Comparison of ENCODE assay signal across 1 cellular context in the genomic region with DNA sequence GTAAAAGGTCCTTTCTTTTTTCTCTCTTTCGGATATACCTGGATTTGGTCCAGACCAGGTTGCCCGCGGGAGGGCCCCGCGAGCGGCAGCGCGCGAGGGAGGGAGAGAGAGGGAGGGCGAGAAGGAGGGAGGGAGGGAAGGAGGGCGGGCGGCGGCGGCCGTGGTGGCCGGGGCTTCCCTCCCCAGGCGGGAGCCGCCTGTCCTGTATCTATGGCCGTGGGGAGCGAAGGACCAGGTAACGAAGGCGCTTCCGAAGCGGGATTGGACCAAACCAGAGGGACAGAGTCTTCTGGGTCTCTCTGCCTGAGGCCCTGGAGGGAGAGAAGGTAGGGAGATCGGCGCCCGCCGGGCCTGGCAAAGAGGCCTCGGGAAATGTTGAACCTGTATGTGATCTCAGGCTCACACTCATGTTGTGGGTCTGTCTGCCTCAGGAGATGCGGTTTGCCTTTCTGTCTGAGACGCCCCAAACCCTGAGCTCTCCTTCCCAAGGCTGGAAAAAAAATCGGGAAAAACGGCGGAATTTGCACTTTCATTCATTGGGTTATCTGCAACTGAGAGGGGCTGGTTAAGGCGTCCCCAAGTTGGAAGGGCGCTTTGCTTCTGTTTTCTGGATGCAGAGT.
TF ChIP-seq lines count a peak whose summit lies in the region.

No MANE protein-coding gene starts in this region.

TF ChIP-seq in HEK293, 187 proteins besides CTCF, POLR2A, EP300 and RAD21 (continued from another document and continues in another):
- no peak for TF ChIP-seq ZNF514 (tag by site-specific recombination; IDR thresholded peaks at IDR 0.05)
- no peak for TF ChIP-seq RBAK (tag by site-specific recombination; IDR thresholded peaks at IDR 0.05)
- TF ChIP-seq ZSCAN16 (tag by site-specific recombination; IDR thresholded peaks at IDR 0.05): no peak
- TF ChIP-seq ZNF175 (tag by site-specific recombination; IDR thresholded peaks at IDR 0.05): no peak
- TF ChIP-seq, protein P1, sequence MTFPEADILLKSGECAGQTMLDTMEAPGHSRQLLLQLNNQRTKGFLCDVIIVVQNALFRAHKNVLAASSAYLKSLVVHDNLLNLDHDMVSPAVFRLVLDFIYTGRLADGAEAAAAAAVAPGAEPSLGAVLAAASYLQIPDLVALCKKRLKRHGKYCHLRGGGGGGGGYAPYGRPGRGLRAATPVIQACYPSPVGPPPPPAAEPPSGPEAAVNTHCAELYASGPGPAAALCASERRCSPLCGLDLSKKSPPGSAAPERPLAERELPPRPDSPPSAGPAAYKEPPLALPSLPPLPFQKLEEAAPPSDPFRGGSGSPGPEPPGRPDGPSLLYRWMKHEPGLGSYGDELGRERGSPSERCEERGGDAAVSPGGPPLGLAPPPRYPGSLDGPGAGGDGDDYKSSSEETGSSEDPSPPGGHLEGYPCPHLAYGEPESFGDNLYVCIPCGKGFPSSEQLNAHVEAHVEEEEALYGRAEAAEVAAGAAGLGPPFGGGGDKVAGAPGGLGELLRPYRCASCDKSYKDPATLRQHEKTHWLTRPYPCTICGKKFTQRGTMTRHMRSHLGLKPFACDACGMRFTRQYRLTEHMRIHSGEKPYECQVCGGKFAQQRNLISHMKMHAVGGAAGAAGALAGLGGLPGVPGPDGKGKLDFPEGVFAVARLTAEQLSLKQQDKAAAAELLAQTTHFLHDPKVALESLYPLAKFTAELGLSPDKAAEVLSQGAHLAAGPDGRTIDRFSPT (tag by site-specific recombination; IDR thresholded peaks at IDR 0.05): no peak
- TF ChIP-seq ZNF16 (tag by site-specific recombination; IDR thresholded peaks at IDR 0.05; ENCODE audit: low read depth): no peak
- TF ChIP-seq ZFP37 (tag by site-specific recombination; IDR thresholded peaks at IDR 0.05): no peak
- TF ChIP-seq, protein P2, sequence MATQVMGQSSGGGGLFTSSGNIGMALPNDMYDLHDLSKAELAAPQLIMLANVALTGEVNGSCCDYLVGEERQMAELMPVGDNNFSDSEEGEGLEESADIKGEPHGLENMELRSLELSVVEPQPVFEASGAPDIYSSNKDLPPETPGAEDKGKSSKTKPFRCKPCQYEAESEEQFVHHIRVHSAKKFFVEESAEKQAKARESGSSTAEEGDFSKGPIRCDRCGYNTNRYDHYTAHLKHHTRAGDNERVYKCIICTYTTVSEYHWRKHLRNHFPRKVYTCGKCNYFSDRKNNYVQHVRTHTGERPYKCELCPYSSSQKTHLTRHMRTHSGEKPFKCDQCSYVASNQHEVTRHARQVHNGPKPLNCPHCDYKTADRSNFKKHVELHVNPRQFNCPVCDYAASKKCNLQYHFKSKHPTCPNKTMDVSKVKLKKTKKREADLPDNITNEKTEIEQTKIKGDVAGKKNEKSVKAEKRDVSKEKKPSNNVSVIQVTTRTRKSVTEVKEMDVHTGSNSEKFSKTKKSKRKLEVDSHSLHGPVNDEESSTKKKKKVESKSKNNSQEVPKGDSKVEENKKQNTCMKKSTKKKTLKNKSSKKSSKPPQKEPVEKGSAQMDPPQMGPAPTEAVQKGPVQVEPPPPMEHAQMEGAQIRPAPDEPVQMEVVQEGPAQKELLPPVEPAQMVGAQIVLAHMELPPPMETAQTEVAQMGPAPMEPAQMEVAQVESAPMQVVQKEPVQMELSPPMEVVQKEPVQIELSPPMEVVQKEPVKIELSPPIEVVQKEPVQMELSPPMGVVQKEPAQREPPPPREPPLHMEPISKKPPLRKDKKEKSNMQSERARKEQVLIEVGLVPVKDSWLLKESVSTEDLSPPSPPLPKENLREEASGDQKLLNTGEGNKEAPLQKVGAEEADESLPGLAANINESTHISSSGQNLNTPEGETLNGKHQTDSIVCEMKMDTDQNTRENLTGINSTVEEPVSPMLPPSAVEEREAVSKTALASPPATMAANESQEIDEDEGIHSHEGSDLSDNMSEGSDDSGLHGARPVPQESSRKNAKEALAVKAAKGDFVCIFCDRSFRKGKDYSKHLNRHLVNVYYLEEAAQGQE (tag by site-specific recombination; IDR thresholded peaks at IDR 0.05): no peak
- TF ChIP-seq, protein P3, sequence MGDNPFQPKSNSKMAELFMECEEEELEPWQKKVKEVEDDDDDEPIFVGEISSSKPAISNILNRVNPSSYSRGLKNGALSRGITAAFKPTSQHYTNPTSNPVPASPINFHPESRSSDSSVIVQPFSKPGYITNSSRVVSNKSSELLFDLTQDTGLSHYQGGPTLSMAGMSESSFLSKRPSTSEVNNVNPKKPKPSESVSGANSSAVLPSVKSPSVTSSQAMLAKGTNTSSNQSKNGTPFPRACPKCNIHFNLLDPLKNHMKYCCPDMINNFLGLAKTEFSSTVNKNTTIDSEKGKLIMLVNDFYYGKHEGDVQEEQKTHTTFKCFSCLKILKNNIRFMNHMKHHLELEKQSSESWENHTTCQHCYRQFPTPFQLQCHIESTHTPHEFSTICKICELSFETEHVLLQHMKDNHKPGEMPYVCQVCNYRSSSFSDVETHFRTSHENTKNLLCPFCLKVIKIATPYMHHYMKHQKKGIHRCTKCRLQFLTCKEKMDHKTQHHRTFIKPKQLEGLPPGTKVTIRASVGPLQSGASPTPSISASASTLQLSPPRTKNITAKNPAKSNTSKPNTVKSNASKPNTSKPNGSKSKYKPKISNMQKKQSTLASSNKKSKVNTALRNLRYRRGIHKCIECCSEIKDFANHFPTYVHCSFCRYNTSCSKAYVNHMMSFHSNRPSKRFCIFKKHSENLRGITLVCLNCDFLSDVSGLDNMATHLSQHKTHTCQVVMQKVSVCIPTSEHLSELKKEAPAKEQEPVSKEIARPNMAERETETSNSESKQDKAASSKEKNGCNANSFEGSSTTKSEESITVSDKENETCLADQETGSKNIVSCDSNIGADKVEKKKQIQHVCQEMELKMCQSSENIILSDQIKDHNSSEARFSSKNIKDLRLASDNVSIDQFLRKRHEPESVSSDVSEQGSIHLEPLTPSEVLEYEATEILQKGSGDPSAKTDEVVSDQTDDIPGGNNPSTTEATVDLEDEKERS (tag by site-specific recombination; IDR thresholded peaks at IDR 0.05): no peak
- no peak for TF ChIP-seq ZNF138 (tag by site-specific recombination; IDR thresholded peaks at IDR 0.05; ENCODE audit: borderline replicate concordance)
- TF ChIP-seq ZNF843 (tag by site-specific recombination; IDR thresholded peaks at IDR 0.05): no peak
- no peak for TF ChIP-seq TCF7L2 (IDR thresholded peaks at IDR 0.05; ENCODE audit: borderline replicate concordance, low read depth, low read length)
- TF ChIP-seq ZNF184 (tag by site-specific recombination; IDR thresholded peaks at IDR 0.05): no peak
- TF ChIP-seq, protein P4, sequence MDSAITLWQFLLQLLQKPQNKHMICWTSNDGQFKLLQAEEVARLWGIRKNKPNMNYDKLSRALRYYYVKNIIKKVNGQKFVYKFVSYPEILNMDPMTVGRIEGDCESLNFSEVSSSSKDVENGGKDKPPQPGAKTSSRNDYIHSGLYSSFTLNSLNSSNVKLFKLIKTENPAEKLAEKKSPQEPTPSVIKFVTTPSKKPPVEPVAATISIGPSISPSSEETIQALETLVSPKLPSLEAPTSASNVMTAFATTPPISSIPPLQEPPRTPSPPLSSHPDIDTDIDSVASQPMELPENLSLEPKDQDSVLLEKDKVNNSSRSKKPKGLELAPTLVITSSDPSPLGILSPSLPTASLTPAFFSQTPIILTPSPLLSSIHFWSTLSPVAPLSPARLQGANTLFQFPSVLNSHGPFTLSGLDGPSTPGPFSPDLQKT (IDR thresholded peaks at IDR 0.05; ENCODE audit: borderline replicate concordance, low read depth, low read length): no peak
- no peak for TF ChIP-seq MYNN (tag by site-specific recombination; IDR thresholded peaks at IDR 0.05; ENCODE audit: borderline replicate concordance)
- TF ChIP-seq ZNF473 (tag by site-specific recombination; IDR thresholded peaks at IDR 0.05): no peak
- TF ChIP-seq, protein P5, sequence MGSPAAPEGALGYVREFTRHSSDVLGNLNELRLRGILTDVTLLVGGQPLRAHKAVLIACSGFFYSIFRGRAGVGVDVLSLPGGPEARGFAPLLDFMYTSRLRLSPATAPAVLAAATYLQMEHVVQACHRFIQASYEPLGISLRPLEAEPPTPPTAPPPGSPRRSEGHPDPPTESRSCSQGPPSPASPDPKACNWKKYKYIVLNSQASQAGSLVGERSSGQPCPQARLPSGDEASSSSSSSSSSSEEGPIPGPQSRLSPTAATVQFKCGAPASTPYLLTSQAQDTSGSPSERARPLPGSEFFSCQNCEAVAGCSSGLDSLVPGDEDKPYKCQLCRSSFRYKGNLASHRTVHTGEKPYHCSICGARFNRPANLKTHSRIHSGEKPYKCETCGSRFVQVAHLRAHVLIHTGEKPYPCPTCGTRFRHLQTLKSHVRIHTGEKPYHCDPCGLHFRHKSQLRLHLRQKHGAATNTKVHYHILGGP (tag by site-specific recombination; IDR thresholded peaks at IDR 0.05): no peak
- TF ChIP-seq, protein P6, sequence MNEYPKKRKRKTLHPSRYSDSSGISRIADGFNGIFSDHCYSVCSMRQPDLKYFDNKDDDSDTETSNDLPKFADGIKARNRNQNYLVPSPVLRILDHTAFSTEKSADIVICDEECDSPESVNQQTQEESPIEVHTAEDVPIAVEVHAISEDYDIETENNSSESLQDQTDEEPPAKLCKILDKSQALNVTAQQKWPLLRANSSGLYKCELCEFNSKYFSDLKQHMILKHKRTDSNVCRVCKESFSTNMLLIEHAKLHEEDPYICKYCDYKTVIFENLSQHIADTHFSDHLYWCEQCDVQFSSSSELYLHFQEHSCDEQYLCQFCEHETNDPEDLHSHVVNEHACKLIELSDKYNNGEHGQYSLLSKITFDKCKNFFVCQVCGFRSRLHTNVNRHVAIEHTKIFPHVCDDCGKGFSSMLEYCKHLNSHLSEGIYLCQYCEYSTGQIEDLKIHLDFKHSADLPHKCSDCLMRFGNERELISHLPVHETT (tag by site-specific recombination; IDR thresholded peaks at IDR 0.05): no peak
- TF ChIP-seq HOXC10 (CRISPR knock-in tag; IDR thresholded peaks at IDR 0.05): no peak
- TF ChIP-seq, protein P7, sequence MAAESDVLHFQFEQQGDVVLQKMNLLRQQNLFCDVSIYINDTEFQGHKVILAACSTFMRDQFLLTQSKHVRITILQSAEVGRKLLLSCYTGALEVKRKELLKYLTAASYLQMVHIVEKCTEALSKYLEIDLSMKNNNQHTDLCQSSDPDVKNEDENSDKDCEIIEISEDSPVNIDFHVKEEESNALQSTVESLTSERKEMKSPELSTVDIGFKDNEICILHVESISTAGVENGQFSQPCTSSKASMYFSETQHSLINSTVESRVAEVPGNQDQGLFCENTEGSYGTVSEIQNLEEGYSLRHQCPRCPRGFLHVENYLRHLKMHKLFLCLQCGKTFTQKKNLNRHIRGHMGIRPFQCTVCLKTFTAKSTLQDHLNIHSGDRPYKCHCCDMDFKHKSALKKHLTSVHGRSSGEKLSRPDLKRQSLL (tag by site-specific recombination; IDR thresholded peaks at IDR 0.05): no peak
- no peak for TF ChIP-seq ZNF311 (tag by site-specific recombination; IDR thresholded peaks at IDR 0.05; ENCODE audit: borderline replicate concordance)
- no peak for TF ChIP-seq YY2 (tag by site-specific recombination; IDR thresholded peaks at IDR 0.05)
- no peak for TF ChIP-seq ZNF266 (tag by site-specific recombination; IDR thresholded peaks at IDR 0.05; ENCODE audit: low read depth)
- TF ChIP-seq ZNF2 (tag by site-specific recombination; IDR thresholded peaks at IDR 0.05): no peak
- TF ChIP-seq KLF16 (tag by site-specific recombination; IDR thresholded peaks at IDR 0.05): no peak
- no peak for TF ChIP-seq ZNF571 (tag by site-specific recombination; IDR thresholded peaks at IDR 0.05)
- peak; percentile 3; the same call in 1 of the 2 replicates for TF ChIP-seq BCL11A (tag by site-specific recombination; IDR thresholded peaks at IDR 0.05; ENCODE audit: low read depth)
- TF ChIP-seq ZFP3 (tag by site-specific recombination; IDR thresholded peaks at IDR 0.05; ENCODE audit: low read depth): no peak
- 0 out of 2 replicates have a peak, but pooled peaks have one; percentile 19 for TF ChIP-seq GLIS1 (tag by site-specific recombination; IDR thresholded peaks at IDR 0.05)
- TF ChIP-seq, protein P8, sequence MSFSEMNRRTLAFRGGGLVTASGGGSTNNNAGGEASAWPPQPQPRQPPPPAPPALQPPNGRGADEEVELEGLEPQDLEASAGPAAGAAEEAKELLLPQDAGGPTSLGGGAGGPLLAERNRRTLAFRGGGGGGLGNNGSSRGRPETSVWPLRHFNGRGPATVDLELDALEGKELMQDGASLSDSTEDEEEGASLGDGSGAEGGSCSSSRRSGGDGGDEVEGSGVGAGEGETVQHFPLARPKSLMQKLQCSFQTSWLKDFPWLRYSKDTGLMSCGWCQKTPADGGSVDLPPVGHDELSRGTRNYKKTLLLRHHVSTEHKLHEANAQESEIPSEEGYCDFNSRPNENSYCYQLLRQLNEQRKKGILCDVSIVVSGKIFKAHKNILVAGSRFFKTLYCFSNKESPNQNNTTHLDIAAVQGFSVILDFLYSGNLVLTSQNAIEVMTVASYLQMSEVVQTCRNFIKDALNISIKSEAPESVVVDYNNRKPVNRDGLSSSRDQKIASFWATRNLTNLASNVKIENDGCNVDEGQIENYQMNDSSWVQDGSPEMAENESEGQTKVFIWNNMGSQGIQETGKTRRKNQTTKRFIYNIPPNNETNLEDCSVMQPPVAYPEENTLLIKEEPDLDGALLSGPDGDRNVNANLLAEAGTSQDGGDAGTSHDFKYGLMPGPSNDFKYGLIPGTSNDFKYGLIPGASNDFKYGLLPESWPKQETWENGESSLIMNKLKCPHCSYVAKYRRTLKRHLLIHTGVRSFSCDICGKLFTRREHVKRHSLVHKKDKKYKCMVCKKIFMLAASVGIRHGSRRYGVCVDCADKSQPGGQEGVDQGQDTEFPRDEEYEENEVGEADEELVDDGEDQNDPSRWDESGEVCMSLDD (tag by site-specific recombination; IDR thresholded peaks at IDR 0.05): 0 out of 2 replicates have a peak, but pooled peaks have one; percentile 14
- TF ChIP-seq ZNF433 (tag by site-specific recombination; IDR thresholded peaks at IDR 0.05; ENCODE audit: low read depth): no peak
- no peak for TF ChIP-seq GFI1B (tag by site-specific recombination; IDR thresholded peaks at IDR 0.05)
- TF ChIP-seq, protein P9, sequence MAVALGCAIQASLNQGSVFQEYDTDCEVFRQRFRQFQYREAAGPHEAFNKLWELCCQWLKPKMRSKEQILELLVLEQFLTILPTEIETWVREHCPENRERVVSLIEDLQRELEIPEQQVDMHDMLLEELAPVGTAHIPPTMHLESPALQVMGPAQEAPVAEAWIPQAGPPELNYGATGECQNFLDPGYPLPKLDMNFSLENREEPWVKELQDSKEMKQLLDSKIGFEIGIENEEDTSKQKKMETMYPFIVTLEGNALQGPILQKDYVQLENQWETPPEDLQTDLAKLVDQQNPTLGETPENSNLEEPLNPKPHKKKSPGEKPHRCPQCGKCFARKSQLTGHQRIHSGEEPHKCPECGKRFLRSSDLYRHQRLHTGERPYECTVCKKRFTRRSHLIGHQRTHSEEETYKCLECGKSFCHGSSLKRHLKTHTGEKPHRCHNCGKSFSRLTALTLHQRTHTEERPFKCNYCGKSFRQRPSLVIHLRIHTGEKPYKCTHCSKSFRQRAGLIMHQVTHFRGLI (tag by site-specific recombination; IDR thresholded peaks at IDR 0.05): no peak
- no peak for TF ChIP-seq ZBTB48 (tag by site-specific recombination; IDR thresholded peaks at IDR 0.05)
- no peak for TF ChIP-seq ZNF747 (tag by site-specific recombination; IDR thresholded peaks at IDR 0.05)
- TF ChIP-seq ZNF791 (tag by site-specific recombination; IDR thresholded peaks at IDR 0.05): no peak
- no peak for TF ChIP-seq KLF10 (tag by site-specific recombination; IDR thresholded peaks at IDR 0.05)
- no peak for TF ChIP-seq ZNF837 (tag by site-specific recombination; IDR thresholded peaks at IDR 0.05)
- TF ChIP-seq ZNF23 (tag by site-specific recombination; IDR thresholded peaks at IDR 0.05; ENCODE audit: borderline replicate concordance): no peak
- TF ChIP-seq ZNF624 (tag by site-specific recombination; IDR thresholded peaks at IDR 0.05): no peak
- peak; percentile 20; the same call in 1 of the 2 replicates for TF ChIP-seq OVOL3 (tag by site-specific recombination; IDR thresholded peaks at IDR 0.05)
- TF ChIP-seq ZFP69B (tag by site-specific recombination; IDR thresholded peaks at IDR 0.05): no peak
